In genomic region chr20:37335642-37336368, GRCh38 we compare ENCODE assay signal across 9 cellular contexts. TPM values are rescaled to one million over a fixed set of nuclear protein-coding genes. Genes with fewer than 3 reads are reported as not detected.
DNase-seq lines count a peak whose midpoint lies in the region; ATAC-seq and TF ChIP-seq lines count a peak whose summit lies in the region.
"Had no signal": no experiment of that assay in that cellular context is flagged by ENCODE, and none has a peak within 500 bp of the region (broad histone marks: within the 10 kb centered on the region; RNA-seq: fewer than 3 reads in every experiment).

No MANE protein-coding gene starts in this region.

- H3K27ac Mint-ChIP-seq in progenitor cell of endocrine pancreas, result peak overlapping the region; percentile 19

- H3K4me1 ChIP-seq in breast epithelium, result peaks cover 0 to 4% of the 10 kb centered on the region in 2 donors

- TF ChIP-seq POLR2A in GM18526 (IDR thresholded peaks at IDR 0.05; ENCODE audit: extremely low read depth, insufficient read length) (peak; percentile 9), breast epithelium (IDR thresholded peaks at IDR 0.05) (no peak)

- intact Hi-C loops in breast epithelium (cut with DNase I; ENCODE audit: low total_unique reads), result no loop called here

- peak; percentile 11 for ATAC-seq in HG03342 (IDR thresholded peaks at IDR 0.05; ENCODE audit: unreplicated experiment)
- no peak for ATAC-seq in GM19351 (IDR thresholded peaks at IDR 0.05; ENCODE audit: unreplicated experiment)

- TF ChIP-seq CTCF in breast epithelium (IDR thresholded peaks at IDR 0.05) (no peak), progenitor cell of endocrine pancreas (IDR thresholded peaks at IDR 0.05; ENCODE audit: unreplicated experiment) (no peak)

- H3K27me3 Mint-ChIP-seq in progenitor cell of endocrine pancreas, result no peaks in the 10 kb centered on the region

- H3K9me3 ChIP-seq in breast epithelium, result no peaks in the 10 kb centered on the region

- H3K36me3 ChIP-seq in breast epithelium, result no peaks in the 10 kb centered on the region
- H3K36me3 ChIP-seq: cardiac muscle cell had no signal

- H3K4me3 Mint-ChIP-seq in progenitor cell of endocrine pancreas (ENCODE audit: low read depth), result no peak overlapping the region

- peak overlapping the region; percentile 45 to 74 for H3K27ac ChIP-seq in breast epithelium

- no peaks in the 10 kb centered on the region for H3K36me3 Mint-ChIP-seq in progenitor cell of endocrine pancreas (ENCODE audit: insufficient read depth)

- peaks cover 11% of the 10 kb centered on the region for H3K4me1 Mint-ChIP-seq in progenitor cell of endocrine pancreas (ENCODE audit: low read depth)

- H3K27me3 ChIP-seq in breast epithelium, result no peaks in the 10 kb centered on the region
- H3K27me3 ChIP-seq: cardiac muscle cell had no signal

- DNase-seq in breast epithelium (ENCODE audit: low spot score in 2 of 2) (no peak), progenitor cell of endocrine pancreas (ENCODE audit: low spot score, unreplicated experiment) (no peak), NCI-H1694 treated with DMSO at 0.1 percent for 48 hours (lab: John Stamatoyannopoulos, UW) (no peak), NCI-H510A treated with DMSO at 0.1 percent for 48 hours (lab: John Stamatoyannopoulos, UW) (no peak), mucosa of gallbladder (ENCODE audit: low spot score) (no peak)

- no peaks in the 10 kb centered on the region for H3K9me3 Mint-ChIP-seq in progenitor cell of endocrine pancreas (ENCODE audit: low read depth)

- H3K4me3 ChIP-seq in breast epithelium, result no peak overlapping the region
- H3K4me3 ChIP-seq: cardiac muscle cell had no signal

RNA-seq across cellular contexts. Expression of gene SRC, which starts 10.1 kb away (rescaled TPM):
- total RNA-seq in breast epithelium (10 to 100 TPM; 12.8 to 25.6 (median 20.6) TPM), progenitor cell of endocrine pancreas (126 and 128 TPM in 2 replicates), mucosa of gallbladder (210 TPM)

RNA-seq across cellular contexts. Expression of gene MANBAL, which starts 46.4 kb away (rescaled TPM):
- total RNA-seq in breast epithelium (10 to 100 TPM; 31.8 to 42.0 (median 34.7) TPM), progenitor cell of endocrine pancreas (39.4 and 41.2 TPM in 2 replicates), mucosa of gallbladder (51.6 TPM)
